Comparison of ENCODE assay signal across 10 cellular contexts in genomic region chr20:46087161-46087560, GRCh38. TPM values are rescaled to one million over a fixed set of nuclear protein-coding genes. Genes with fewer than 3 reads are reported as not detected.
DNase-seq lines count a peak whose midpoint lies in the region; ATAC-seq, FAIRE-seq and TF ChIP-seq lines count a peak whose summit lies in the region.
"Had no signal": no experiment of that assay in that cellular context is flagged by ENCODE, and none has a peak within 500 bp of the region (broad histone marks: within the 10 kb centered on the region; RNA-seq: fewer than 3 reads in every experiment).

No MANE protein-coding gene starts in this region.

- H3K27ac ChIP-seq in ovary, result no peak overlapping the region

- FAIRE-seq in A204.1 (lab: Jason Lieb, UNC), result peak; percentile 9

- no peak for ATAC-seq in T-helper 17 cell
- ATAC-seq in GM21619 (IDR thresholded peaks at IDR 0.05; ENCODE audit: unreplicated experiment), result no peak

- WGBS in ovary, 3 donors, result 43 to 52% (median 46%) methylated on average over 8 of the region's 8 CpGs

- intact Hi-C loops in ovary (cut with DNase I), result loop anchor here in 3 of 4 donors (5.0 to 10.0 kb wide), 3 partner anchors 75 to 292 kb away; partner anchors contain the start of genes DNTTIP1 (in 1 of the 3), WFDC3 (in 1 of the 3) and ZNF335 (in 1 of the 3)

- CTCF ChIA-PET in GM10248 (lab: Yijun Ruan, JAX), result interaction anchor here (1.0 to 2.2 kb wide), 7 partner anchors 13 to 87 kb away, joined by 3 to 17 read pairs (median 4); no protein-coding TSS in a partner anchor

- peak; percentile 45 for TF ChIP-seq CTCF in GM10248 (IDR thresholded peaks at IDR 0.05; ENCODE audit: control extremely low read depth, extremely low read depth, low read depth, missing control alignments)
- peak; percentile 35 for TF ChIP-seq CTCF in glutamatergic neuron (IDR thresholded peaks at IDR 0.05; ENCODE audit: partially characterized antibody, unreplicated experiment)
- no peak for TF ChIP-seq CTCF in ovary (IDR thresholded peaks at IDR 0.05)

- no peak for TF ChIP-seq POLR2A in ovary (IDR thresholded peaks at IDR 0.05)

- peaks cover 42% of the 10 kb centered on the region for H3K4me1 Mint-ChIP-seq in T-helper 17 cell
- peaks cover 15% of the 10 kb centered on the region for H3K4me1 Mint-ChIP-seq in glutamatergic neuron (ENCODE audit: low read depth, unreplicated experiment)

- H3K9me3 ChIP-seq in T-helper 17 cell (ENCODE audit: control insufficient read depth, low read length, poor library complexity, severe bottlenecking) (peaks cover 2% of the 10 kb centered on the region), ovary (no peaks in the 10 kb centered on the region)

- no peak for DNase-seq in GM10248 (ENCODE audit: extremely low spot score)
- no peak for DNase-seq in T-helper 17 cell
- no peak for DNase-seq in glutamatergic neuron
- no peak for DNase-seq in ovary
- DNase-seq in SHP77 treated with DMSO at 0.1 percent for 48 hours (lab: John Stamatoyannopoulos, UW), result no peak
- no peak for DNase-seq in NCI-H510A treated with DMSO at 0.1 percent for 48 hours (lab: John Stamatoyannopoulos, UW)
- DNase-seq: KG1 had no signal

- no peak overlapping the region for H3K4me3 ChIP-seq in ovary

- H3K4me1 ChIP-seq in ovary (ENCODE audit: insufficient read depth), result peaks cover 13% of the 10 kb centered on the region

- H3K9me3 Mint-ChIP-seq in glutamatergic neuron (ENCODE audit: unreplicated experiment), result peaks cover 3% of the 10 kb centered on the region

- no peak for TF ChIP-seq EP300 in ovary (IDR thresholded peaks at IDR 0.05)

- H3K27me3 ChIP-seq in ovary, result no peaks in the 10 kb centered on the region

- H3K36me3 Mint-ChIP-seq in T-helper 17 cell (ENCODE audit: low read depth), result peaks cover 2% of the 10 kb centered on the region
- H3K36me3 Mint-ChIP-seq in glutamatergic neuron (ENCODE audit: unreplicated experiment), result no peaks in the 10 kb centered on the region

- no peaks in the 10 kb centered on the region for H3K36me3 ChIP-seq in ovary

- H3K27ac Mint-ChIP-seq in T-helper 17 cell, result no peak overlapping the region
- H3K27ac Mint-ChIP-seq in glutamatergic neuron (ENCODE audit: unreplicated experiment), result no peak overlapping the region

- no peaks in the 10 kb centered on the region for H3K27me3 Mint-ChIP-seq in T-helper 17 cell
- H3K27me3 Mint-ChIP-seq in glutamatergic neuron (ENCODE audit: unreplicated experiment), result peaks cover 5% of the 10 kb centered on the region

- POLR2A ChIA-PET in GM10248 (lab: Yijun Ruan, JAX), result no interaction called here

- H3K4me3 Mint-ChIP-seq in T-helper 17 cell (peak overlapping the region; percentile 36), glutamatergic neuron (ENCODE audit: unreplicated experiment) (no peak overlapping the region)

RNA-seq across cellular contexts. Expression of gene NCOA5, which starts 2.6 kb away (rescaled TPM):
- total RNA-seq in T-helper 17 cell (10 to 100 TPM; 14.5 to 15.0 TPM), glutamatergic neuron (ENCODE audit: unreplicated experiment) (42.9 TPM), ovary (10 to 100 TPM; 27.6 to 51.1 (median 37.4) TPM)
- 10 to 100 TPM; 27.9 to 35.6 TPM for polyA plus RNA-seq in ovary

RNA-seq across cellular contexts. Expression of gene CD40, which starts 31.0 kb away (rescaled TPM):
- total RNA-seq in T-helper 17 cell (1 to 10 TPM in 1 of 2 donors, under 1 TPM in 1; 0.68 to 5.8 TPM), glutamatergic neuron (ENCODE audit: unreplicated experiment) (1.2 TPM), ovary (10 to 100 TPM; 14.4 to 28.0 (median 21.3) TPM)
- 10 to 100 TPM; 21.6 to 35.7 TPM for polyA plus RNA-seq in ovary

RNA-seq across cellular contexts. Expression of gene SLC12A5, which starts 58.1 kb away (rescaled TPM):
- total RNA-seq in T-helper 17 cell (not detected), glutamatergic neuron (ENCODE audit: unreplicated experiment) (10.4 TPM), ovary (1 to 10 TPM in 5 of 7 donors, not detected in 2; 1.1 to 2.1 (median 1.3) TPM)
- 1 to 10 TPM; 2.2 to 3.8 TPM for polyA plus RNA-seq in ovary
- total RNA-seq: myocyte had no signal

Comparison
In these comparisons a context has a peak if more than half of its experiments do, and no peak if none do; other contexts are left out.
1. CTCF ChIP-seq: peak in GM10248 (single experiment) and glutamatergic neuron (single experiment); none in ovary (0 of 3).